8 cellular contexts compared by ENCODE assay signal in the genomic region with DNA sequence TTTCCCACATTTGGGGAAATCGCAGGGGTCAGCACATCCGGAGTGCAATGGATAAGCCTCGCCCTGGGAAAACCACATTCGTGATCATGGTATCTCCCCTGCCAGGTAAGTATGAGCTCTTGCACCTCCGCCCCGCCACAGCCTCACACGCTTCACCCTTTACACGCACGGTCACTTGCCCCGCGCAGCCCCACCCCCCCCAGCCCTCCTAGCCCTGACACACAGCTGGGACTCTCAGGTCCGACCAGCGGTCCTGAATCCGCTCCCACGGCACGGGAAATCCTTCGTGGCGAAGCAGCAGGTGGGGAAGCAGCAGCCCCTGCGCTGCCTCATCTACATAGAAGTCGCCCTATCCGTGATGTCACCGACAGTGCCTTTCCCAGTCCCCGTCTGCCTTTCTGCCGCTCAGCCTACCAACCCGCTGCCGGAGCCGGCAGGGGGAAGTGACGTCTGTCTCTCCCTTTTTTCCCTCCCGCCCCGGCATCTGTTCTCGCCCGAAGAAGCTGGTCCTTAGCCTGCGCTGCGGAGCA. TPM values are rescaled to one million over a fixed set of nuclear protein-coding genes. Genes with fewer than 3 reads are reported as not detected.
A peak's percentile ranks its signal among the peaks of the same experiment; 100 is the strongest.
DNase-seq lines count a peak whose midpoint lies in the region; ATAC-seq, FAIRE-seq and TF ChIP-seq lines count a peak whose summit lies in the region.
"Not testable (repeated sequence)": the region's sequence is repeated elsewhere in the genome, so short reads cannot be mapped to it uniquely, and the experiment has no call there.

No MANE protein-coding gene starts in this region.

- not testable (repeated sequence) for FAIRE-seq in HepG2 (lab: Jason Lieb, UNC)

- ATAC-seq in GM19324 (IDR thresholded peaks at IDR 0.05; ENCODE audit: low FRiP score, unreplicated experiment) = peak; percentile 62
- ATAC-seq in HG03439 (IDR thresholded peaks at IDR 0.05; ENCODE audit: unreplicated experiment) = peak; percentile 30
- peak; percentile 81 for ATAC-seq in HepG2

- not testable (repeated sequence) for BruUV-seq in HepG2 (replicated peaks; lab: Mats Ljungman, UMichigan)

- TF ChIP-seq POLR2A in HepG2 (IDR thresholded peaks at IDR 0.05; ENCODE audit: insufficient read depth in 1 of 2, low read depth in 2 of 2, low read length in 2 of 2) = peak; percentile 85 to 94

- not testable (repeated sequence) for H3K4me1 ChIP-seq in ectodermal cell (ENCODE audit: control insufficient read depth, insufficient read depth, low read length); HepG2 (ENCODE audit: insufficient read depth, low read length)

- CTCF ChIA-PET in HepG2 (lab: Yijun Ruan, JAX; ENCODE audit: low intra/inter-chr PET ratio, low total read pairs) = not testable (repeated sequence)

- not testable (repeated sequence) for TF ChIP-seq CTCF in AG10803 (conservative IDR thresholded peaks at IDR 0.05; ENCODE audit: low read length); HepG2 (CRISPR knock-in tag; IDR thresholded peaks at IDR 0.05)

- POLR2A ChIA-PET in HepG2 (lab: Yijun Ruan, JAX) = interaction anchor here (1.3 kb wide), 2 partner anchors 9 to 15 kb away, joined by 5 to 9 read pairs; no protein-coding TSS in a partner anchor

- TF ChIP-seq RAD21 in HepG2 (CRISPR knock-in tag; IDR thresholded peaks at IDR 0.05) = not testable (repeated sequence)

- not testable (repeated sequence) for H4K20me1 ChIP-seq in HepG2 (ENCODE audit: insufficient read depth, low read length)

- not testable (repeated sequence) for H3K9me3 ChIP-seq in ectodermal cell (ENCODE audit: control insufficient read depth, low read length); HepG2 (ENCODE audit: low read length)

- peak overlapping the region; percentile 36; the same call in 1 of the 2 replicates for H3K4me2 ChIP-seq in HepG2 (ENCODE audit: low read depth, low read length)

- not testable (repeated sequence) for H2AFZ ChIP-seq in HepG2 (ENCODE audit: low read length)

- not testable (repeated sequence) for H3K36me3 ChIP-seq in ectodermal cell (ENCODE audit: control insufficient read depth, insufficient read depth, low read length); HepG2 (replicated peaks in 1 of 2; ENCODE audit: control insufficient read depth in 1 of 2, insufficient read depth in 2 of 2, low read length in 2 of 2)

- H3K4me3 ChIP-seq in AG10803 (ENCODE audit: low read length) (peak overlapping the region; percentile 58), ectodermal cell (ENCODE audit: insufficient read depth, low read depth, low read length) (peak overlapping the region; percentile 18), HepG2 (replicated peaks in 1 of 3; ENCODE audit: insufficient read depth in 1 of 3, low read depth in 2 of 3, low read length in 3 of 3) (peak overlapping the region in 2 of 3 experiments; percentile 23 to 44; a peak in 3 of 6 replicates)

- intact Hi-C loops in HepG2 (cut with micrococcal nuclease; ENCODE audit: unreplicated experiment) = not testable (repeated sequence)

- WGBS in ectodermal cell, 2 experiments = 0% methylated on average over 18 to 19 of the region's 34 CpGs
- 6% methylated on average over 7 of the region's 34 CpGs for WGBS in HepG2 (ENCODE audit: low lambda C conversion rate)

- not testable (repeated sequence) for H3K79me2 ChIP-seq in HepG2 (ENCODE audit: insufficient read depth, low read length)

- H3K27ac ChIP-seq in ectodermal cell (ENCODE audit: insufficient read depth, low read depth, low read length, poor library complexity, severe bottlenecking) (peak overlapping the region; percentile 97), HepG2 (ENCODE audit: extremely low read length, insufficient read depth, low read length) (peak overlapping the region; percentile 66)

- TF ChIP-seq EP300 in HepG2 (IDR thresholded peaks at IDR 0.05; ENCODE audit: low read depth in 2 of 2, low read length in 2 of 2); HepG2 (CRISPR knock-in tag; IDR thresholded peaks at IDR 0.05; ENCODE audit: borderline replicate concordance): not testable (repeated sequence)

- not testable (repeated sequence) for H3K27me3 ChIP-seq in ectodermal cell (ENCODE audit: control insufficient read depth, insufficient read depth, low read length, poor library complexity, severe bottlenecking); HepG2 (ENCODE audit: control insufficient read depth in 1 of 2, insufficient read depth in 2 of 2, low read length in 2 of 2)

- in situ Hi-C loops in HepG2 (cut with HindIII; ENCODE audit: extremely low pct_ligation_motif_present, low pct_unique_long_range_greater_than_20kb) = not testable (repeated sequence)

- H3K9ac ChIP-seq in HepG2 (ENCODE audit: insufficient read depth, low read depth, low read length) = peak overlapping the region; percentile 64; the same call in 1 of the 2 replicates

- peak; percentile 85 for DNase-seq in AG10803 (ENCODE audit: low read depth)
- DNase-seq in OCI-M1 (lab: John Stamatoyannopoulos, UW) = peak; percentile 64
- peak; percentile 67 for DNase-seq in activated CD8-positive, alpha-beta memory T cell treated with anti-CD3 and anti-CD28 coated beads, Interleukin-2, amount 50 U/mL, for 4 hours
- DNase-seq in HepG2 (ENCODE audit: low spot score) = peak; percentile 57
- peak; percentile 64 to 80 for DNase-seq in stimulated activated CD4-positive, alpha-beta T cell treated with anti-CD3 and anti-CD28 coated beads, Interleukin-2, amount 100 ng/mL, for 24 hours

TF ChIP-seq in HepG2, 621 proteins besides CTCF, POLR2A, EP300 and RAD21 (continues in another document):
- TF ChIP-seq, protein P1, sequence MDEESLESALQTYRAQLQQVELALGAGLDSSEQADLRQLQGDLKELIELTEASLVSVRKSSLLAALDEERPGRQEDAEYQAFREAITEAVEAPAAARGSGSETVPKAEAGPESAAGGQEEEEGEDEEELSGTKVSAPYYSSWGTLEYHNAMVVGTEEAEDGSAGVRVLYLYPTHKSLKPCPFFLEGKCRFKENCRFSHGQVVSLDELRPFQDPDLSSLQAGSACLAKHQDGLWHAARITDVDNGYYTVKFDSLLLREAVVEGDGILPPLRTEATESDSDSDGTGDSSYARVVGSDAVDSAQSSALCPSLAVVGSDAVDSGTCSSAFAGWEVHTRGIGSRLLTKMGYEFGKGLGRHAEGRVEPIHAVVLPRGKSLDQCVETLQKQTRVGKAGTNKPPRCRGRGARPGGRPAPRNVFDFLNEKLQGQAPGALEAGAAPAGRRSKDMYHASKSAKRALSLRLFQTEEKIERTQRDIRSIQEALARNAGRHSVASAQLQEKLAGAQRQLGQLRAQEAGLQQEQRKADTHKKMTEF (CRISPR knock-in tag; IDR thresholded peaks at IDR 0.05) = peak; percentile 58; the same call in 1 of the 2 replicates
- TF ChIP-seq BRD4 (CRISPR knock-in tag; IDR thresholded peaks at IDR 0.05) = 0 out of 2 replicates have a peak, but pooled peaks have one; percentile 31

RNA-seq across cellular contexts. Expression of a gene that starts 31.9 kb away (rescaled TPM):
- not detected for polyA plus RNA-seq in ectodermal cell (2013, experiment 1 of 4)
- polyA plus RNA-seq in ectodermal cell (2013, experiment 2 of 4) = not detected
- polyA plus RNA-seq in ectodermal cell (2013, experiment 3 of 4) = not detected
- polyA plus RNA-seq in ectodermal cell (2013, experiment 4 of 4) = not detected
- total RNA-seq in HepG2 (2016; rRNA removed; fragmentation: Illumina TruSeq; extraction: Trizol) = not detected in 2 replicates
- not detected in 2 replicates for total RNA-seq in HepG2 (2016; cell fraction: cytosol; rRNA removed; fragmentation: Illumina TruSeq; extraction: Trizol; ENCODE audit: low read depth)
- total RNA-seq in HepG2 (2016; cell fraction: insoluble cytoplasmic fraction; rRNA removed; fragmentation: Illumina TruSeq; extraction: Trizol) = not detected in 2 replicates
- total RNA-seq in HepG2 (2016; cell fraction: membrane; rRNA removed; fragmentation: Illumina TruSeq; extraction: Trizol) = not detected in 2 replicates
- total RNA-seq in HepG2 (2016; cell fraction: nucleus; rRNA removed; fragmentation: Illumina TruSeq; extraction: Trizol) = not detected in 2 replicates
- not detected in 2 replicates for polyA plus RNA-seq in HepG2 (2011; rRNA removed)
- not detected in 2 replicates for polyA plus RNA-seq in HepG2 (2011; cell fraction: cytosol; rRNA removed)
- polyA plus RNA-seq in HepG2 (2011; cell fraction: nucleus; rRNA removed) = not detected in 2 replicates
- polyA plus RNA-seq in HepG2 (2012) = not detected in 2 replicates
- polyA plus RNA-seq in HepG2 (2016; cell fraction: cytosol; fragmentation: Illumina TruSeq; extraction: Trizol; ENCODE audit: low read depth) = not detected in 2 replicates
- polyA plus RNA-seq in HepG2 (2016; cell fraction: insoluble cytoplasmic fraction; fragmentation: Illumina TruSeq; extraction: Trizol; ENCODE audit: low read depth) = not detected in 2 replicates
- polyA plus RNA-seq in HepG2 (2016; cell fraction: membrane; fragmentation: Illumina TruSeq; extraction: Trizol; ENCODE audit: low read depth) = not detected in 2 replicates
- not detected in 2 replicates for polyA plus RNA-seq in HepG2 (2016; cell fraction: nucleus; fragmentation: Illumina TruSeq; extraction: Trizol; ENCODE audit: insufficient read depth, low read depth)
- not detected in 2 replicates for polyA minus RNA-seq in HepG2 (2011; rRNA and poly(A)+ RNA removed; ENCODE audit: low replicate concordance)
- not detected in 2 replicates for polyA minus RNA-seq in HepG2 (2011; cell fraction: cytosol; rRNA and poly(A)+ RNA removed)
- polyA minus RNA-seq in HepG2 (2011; cell fraction: nucleus; rRNA and poly(A)+ RNA removed) = not detected in 2 replicates

Comparison
In these comparisons a context has a peak if more than half of its experiments do, and no peak if none do; other contexts are left out.
1. Peak in every context shown above with its lines: DNase-seq, ATAC-seq, H3K4me3 ChIP-seq and H3K27ac ChIP-seq.
2. ATAC-seq: peak in every context shown above with its lines; median percentile 81 in HepG2; 62 in GM19324; 30 in HG03439.